ENCODE assay signal across 8 cellular contexts in the genomic region with DNA sequence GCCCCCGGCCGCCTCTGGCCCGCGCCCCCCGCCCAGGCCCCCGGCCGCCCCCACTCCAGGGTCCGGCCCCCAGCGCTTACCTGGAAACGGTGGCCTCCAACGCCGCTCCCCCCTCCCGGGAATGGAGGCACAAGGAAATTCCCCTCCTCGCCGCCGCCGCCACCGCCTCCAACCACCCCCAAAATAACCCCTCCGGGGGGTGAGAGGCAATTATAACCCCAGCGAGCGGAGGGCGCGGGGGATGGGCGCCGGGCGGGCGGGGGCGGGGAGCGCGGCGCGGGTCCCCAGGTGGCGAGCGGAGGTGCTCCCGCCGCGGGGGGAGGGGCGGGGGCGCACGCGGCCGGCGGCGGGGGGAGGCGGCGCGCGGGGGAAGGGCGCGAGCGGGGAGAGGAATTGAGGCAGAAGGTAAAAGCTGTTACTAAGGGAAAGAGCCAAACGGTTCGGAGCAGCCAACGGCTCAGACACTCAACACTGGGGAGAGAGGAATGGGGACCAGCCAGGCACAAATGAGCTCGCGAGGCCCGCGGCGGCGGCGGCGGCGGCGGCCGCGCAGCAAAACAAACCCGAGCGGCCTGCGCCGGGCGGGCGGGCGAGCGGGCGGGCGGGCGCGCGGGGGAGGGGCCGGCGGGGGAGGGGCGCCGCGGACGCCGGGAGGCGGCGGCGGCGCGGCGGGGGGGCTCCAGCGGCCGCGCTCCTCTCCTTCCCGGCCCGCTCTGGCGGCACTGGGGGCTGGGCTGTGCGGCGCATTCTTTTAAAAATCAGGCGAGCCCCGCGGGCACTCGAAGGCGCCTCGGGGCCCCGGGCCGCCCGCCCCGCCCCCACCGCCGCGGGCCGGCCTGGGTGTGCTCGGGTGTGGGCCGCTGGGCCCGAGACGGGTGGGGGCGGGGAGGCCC. TPM values are rescaled to one million over a fixed set of nuclear protein-coding genes. Genes with fewer than 3 reads are reported as not detected.
DNase-seq lines count a peak whose midpoint lies in the region; ATAC-seq lines count a peak whose summit lies in the region.

TSS of gene TBL1XR1 (minus strand) at position 442 of the 893 bp plus-strand sequence. CDS start 132,505 bp downstream, outside the sequence.

- peak; percentile 31 for ATAC-seq in GM21367 (IDR thresholded peaks at IDR 0.05; ENCODE audit: unreplicated experiment)

- H3K9me3 ChIP-seq in endocrine pancreas (ENCODE audit: control insufficient read depth, low read length): no peaks in the 10 kb centered on the region

- peak within 1 kb of the TSS; percentile 77 for H3K9ac ChIP-seq in endocrine pancreas (ENCODE audit: control insufficient read depth, insufficient read depth, low read length)
- peak within 1 kb of the TSS; percentile 100 for H3K9ac ChIP-seq in mesendoderm (ENCODE audit: low read length)

- H3K4me1 ChIP-seq in endocrine pancreas (ENCODE audit: control insufficient read depth, insufficient read depth, low read length): peaks cover 8% of the 10 kb centered on the region
- peaks cover 11% of the 10 kb centered on the region for H3K4me1 ChIP-seq in mesendoderm (ENCODE audit: control insufficient read depth, low read depth, low read length)

- H3K4me3 ChIP-seq in endocrine pancreas (ENCODE audit: control insufficient read depth, insufficient read depth, low read length): peak within 1 kb of the TSS; percentile 94
- peak within 1 kb of the TSS; percentile 100 for H3K4me3 ChIP-seq in mesendoderm (ENCODE audit: low read length)

- peak within 1 kb of the TSS; percentile 100 for H2BK15ac ChIP-seq in mesendoderm (replicated peaks; ENCODE audit: low read depth)

- no peaks in the 10 kb centered on the region for H3K79me1 ChIP-seq in mesendoderm (ENCODE audit: low read length)

- peak within 1 kb of the TSS; percentile 100 for H3K56ac ChIP-seq in mesendoderm (ENCODE audit: low read length)

- H2BK5ac ChIP-seq in mesendoderm (ENCODE audit: low read length): peak within 1 kb of the TSS; percentile 100

- peak within 1 kb of the TSS; percentile 91 for H4K8ac ChIP-seq in mesendoderm (ENCODE audit: low read depth, low read length)

- peak within 1 kb of the TSS; percentile 100 for H2BK120ac ChIP-seq in mesendoderm (ENCODE audit: low read depth, low read length)

- peak within 1 kb of the TSS; percentile 67 for H3K4me2 ChIP-seq in mesendoderm (ENCODE audit: low read length)

- WGBS in mesendoderm (ENCODE audit: extremely low coverage, insufficient coverage, low lambda C conversion rate): no CpG with 5 or more reads among the region's 119 CpGs

- H3K27ac ChIP-seq in mesendoderm (ENCODE audit: low read depth, low read length): peak within 1 kb of the TSS; percentile 100

- H3K23ac ChIP-seq in mesendoderm (ENCODE audit: low read length): peak within 1 kb of the TSS; percentile 89

- H3K36me3 ChIP-seq in endocrine pancreas (ENCODE audit: control insufficient read depth, insufficient read depth, low read length) (no peaks in the 10 kb centered on the region), mesendoderm (ENCODE audit: control insufficient read depth, insufficient read depth, low read length) (peaks cover 3% of the 10 kb centered on the region)

- no peaks in the 10 kb centered on the region for H3K27me3 ChIP-seq in endocrine pancreas (ENCODE audit: control insufficient read depth, insufficient read depth, low read length)
- H3K27me3 ChIP-seq in mesendoderm (ENCODE audit: insufficient read depth, low read length, poor library complexity): no peaks in the 10 kb centered on the region

- H3K4ac ChIP-seq in mesendoderm (ENCODE audit: low read depth, low read length): peak within 1 kb of the TSS; percentile 100

- H3K79me2 ChIP-seq in mesendoderm (ENCODE audit: control insufficient read depth, insufficient read depth, low read length): peaks cover 42% of the 10 kb centered on the region

- H3K18ac ChIP-seq in mesendoderm (ENCODE audit: low read length): peak within 1 kb of the TSS; percentile 99

- peak; percentile 87 for DNase-seq in COLO668 (lab: John Stamatoyannopoulos, UW; ENCODE audit: unreplicated experiment)
- peak in 74 of 76 experiments; percentile 5 to 84 (median 66) for DNase-seq in HUDEP-2 (lab: John Stamatoyannopoulos, UW; ENCODE audit: unreplicated experiment in 76 of 76)
- peak; percentile 97 for DNase-seq in NOMO-1 treated with dmso at 0.1 percent for 144 hours (lab: John Stamatoyannopoulos, UW; ENCODE audit: unreplicated experiment)
- DNase-seq in activated CD8-positive, alpha-beta memory T cell treated with anti-CD3 and anti-CD28 coated beads, Interleukin-2, amount 50 U/mL, for 1 hour (ENCODE audit: extremely low read depth): peak; percentile 59
- DNase-seq in mesendoderm: peak; percentile 98
- peak; percentile 80 for DNase-seq in stimulated activated CD8-positive, alpha-beta memory T cell treated with anti-CD3 and anti-CD28 coated beads, Interleukin-12 subunit alpha, Interleukin-12 subunit beta, amount 100 ng/mL, for 4 hours (ENCODE audit: low read depth)

- H4K5ac ChIP-seq in mesendoderm (ENCODE audit: low read length): peak within 1 kb of the TSS; percentile 97

- peak within 1 kb of the TSS; percentile 90 for H2AK5ac ChIP-seq in mesendoderm (ENCODE audit: low read length)

RNA-seq across cellular contexts. Expression of gene TBL1XR1, which starts in this region (rescaled TPM):
- polyA plus RNA-seq in mesendoderm (2013, experiment 1 of 2): 70.0 TPM
- polyA plus RNA-seq in mesendoderm (2013, experiment 2 of 2): 67.0 TPM

Comparison
In these comparisons a context has a peak if more than half of its experiments do, and no peak if none do; other contexts are left out.
1. Peak in every context shown above with its lines: DNase-seq, ATAC-seq, H3K4me3 ChIP-seq and H3K27ac ChIP-seq.